Comparison of ENCODE assay signal across 16 cellular contexts in genomic region chr3:10255835-10256234, GRCh38. TPM values are rescaled to one million over a fixed set of nuclear protein-coding genes. Genes with fewer than 3 reads are reported as not detected.
"Had no signal": no experiment of that assay in that cellular context is flagged by ENCODE, and none has a peak within 500 bp of the region (broad histone marks: within the 10 kb centered on the region; RNA-seq: fewer than 3 reads in every experiment).

No MANE protein-coding gene starts in this region.

- H3K27me3 Mint-ChIP-seq: type B pancreatic cell had no signal

- H3K9me3 Mint-ChIP-seq: brain, type B pancreatic cell had no signal

- DNase-seq: activated CD4-positive, alpha-beta T cell treated with anti-CD3 and anti-CD28 coated beads for 4 hours; activated naive CD4-positive, alpha-beta T cell; amygdala; cerebellar nuclear complex; dorsolateral prefrontal cortex; left colon; midbrain; nucleus accumbens; right cardiac atrium; substantia nigra; T1000 had no signal

- H3K27ac Mint-ChIP-seq: type B pancreatic cell had no signal

- H3K4me3 Mint-ChIP-seq: brain, type B pancreatic cell had no signal

- ATAC-seq: right cardiac atrium had no signal

RNA-seq across cellular contexts. Expression of gene GHRL, which starts 36.9 kb away (rescaled TPM):
- total RNA-seq: activated CD8-positive, alpha-beta memory T cell treated with anti-CD3 and anti-CD28 coated beads for 36 hours; fibroblast of villous mesenchyme; right cardiac atrium; smooth muscle cell had no signal
